In genomic region chr21:45979141-45979631, GRCh38 we compare ENCODE assay signal across 10 cellular contexts. TPM values are rescaled to one million over a fixed set of nuclear protein-coding genes. Genes with fewer than 3 reads are reported as not detected.
DNase-seq lines count a peak whose midpoint lies in the region; ATAC-seq and TF ChIP-seq lines count a peak whose summit lies in the region.
"Had no signal": no experiment of that assay in that cellular context is flagged by ENCODE, and none has a peak within 500 bp of the region (broad histone marks: within the 10 kb centered on the region; RNA-seq: fewer than 3 reads in every experiment).

No MANE protein-coding gene starts in this region.

- H4K20me1 ChIP-seq in Loucy (ENCODE audit: insufficient read depth, low read length, poor library complexity, severe bottlenecking): no peaks in the 10 kb centered on the region

- in situ Hi-C loops in astrocyte of the spinal cord (cut with HindIII; ENCODE audit: low sequenced_read_pairs): no loop called here

- intact Hi-C loops in stomach (cut with DNase I; ENCODE audit: low total_unique reads): no loop called here

- H3K79me2 ChIP-seq in Loucy (ENCODE audit: insufficient read depth, low read length): no peaks in the 10 kb centered on the region

- ATAC-seq in left lobe of liver (no peak), GM19463 (IDR thresholded peaks at IDR 0.05; ENCODE audit: unreplicated experiment) (no peak), HG03159 (IDR thresholded peaks at IDR 0.05; ENCODE audit: unreplicated experiment) (no peak)
- ATAC-seq: left colon had no signal

- H3K27me3 ChIP-seq in Loucy (ENCODE audit: insufficient read depth, low read length, poor library complexity, severe bottlenecking) (peaks cover 8% of the 10 kb centered on the region), stomach (peaks cover 0 to 73% (median 29%) of the 10 kb centered on the region in 3 donors)

- no peak for TF ChIP-seq CTCF in Loucy (conservative IDR thresholded peaks at IDR 0.05; ENCODE audit: low read length)
- TF ChIP-seq CTCF in astrocyte of the spinal cord (IDR thresholded peaks at IDR 0.05; ENCODE audit: low read depth, low read length): no peak
- no peak for TF ChIP-seq CTCF in stomach (IDR thresholded peaks at IDR 0.05)

- H3K4me3 ChIP-seq in Loucy (ENCODE audit: low read length, poor library complexity, severe bottlenecking) (no peak overlapping the region), astrocyte of the spinal cord (ENCODE audit: low read depth, low read length) (no peak overlapping the region), stomach (no peak overlapping the region)

- 63 to 82% (median 65%) methylated on average over 18 to 20 of the region's 20 CpGs for WGBS in stomach, 5 donors

- no peak for TF ChIP-seq EP300 in stomach (IDR thresholded peaks at IDR 0.05)

- H3F3A ChIP-seq in Loucy (ENCODE audit: low read depth): peaks cover 3% of the 10 kb centered on the region; the same call in 1 of the 2 replicates

- no peaks in the 10 kb centered on the region for H3K36me3 ChIP-seq in Loucy (ENCODE audit: insufficient read depth, low read length)
- H3K36me3 ChIP-seq in stomach: peaks cover 0 to 4% (median 0%) of the 10 kb centered on the region in 4 donors

- peak; percentile 47 for DNase-seq in astrocyte of the spinal cord (ENCODE audit: low read depth, low spot score)
- DNase-seq in left lobe of liver (ENCODE audit: low spot score): peak; percentile 41
- DNase-seq in stomach: no peak
- no peak for DNase-seq in NCI-H2227 treated with DMSO at 0.1 percent for 48 hours (lab: John Stamatoyannopoulos, UW)
- DNase-seq: caudate nucleus, NCI-H187 had no signal

- no peaks in the 10 kb centered on the region for H3K9me2 ChIP-seq in Loucy (replicated peaks; ENCODE audit: low read depth, low read length)

- H3K9ac ChIP-seq in Loucy (ENCODE audit: low read depth, low read length, poor library complexity, severe bottlenecking): no peak overlapping the region

- peak overlapping the region; percentile 31 for H3K4me2 ChIP-seq in Loucy (ENCODE audit: low read depth, low read length, poor library complexity, severe bottlenecking)

- peak overlapping the region in 4 of 5 donors; percentile 63 to 87 (median 86) for H3K27ac ChIP-seq in stomach

- H3K9me3 ChIP-seq in Loucy (ENCODE audit: insufficient read depth, low read depth, low read length) (no peaks in the 10 kb centered on the region), stomach (no peaks in the 10 kb centered on the region)

- H3K4me1 ChIP-seq in Loucy (ENCODE audit: insufficient read depth, low read length, poor library complexity, severe bottlenecking) (peaks cover 39% of the 10 kb centered on the region), stomach (peaks cover 13 to 80% (median 67%) of the 10 kb centered on the region in 4 donors)

- TF ChIP-seq POLR2A in stomach (IDR thresholded peaks at IDR 0.05): no peak

- H2AFZ ChIP-seq in Loucy (ENCODE audit: low read length): no peak overlapping the region

RNA-seq across cellular contexts. Expression of gene COL6A1, which starts 2.4 kb away (rescaled TPM):
- 48.0 TPM for total RNA-seq in left lobe of liver
- total RNA-seq in stomach: 100 to 1,000 TPM; 147 to 756 (median 342) TPM
- 100 to 1,000 TPM in 1 of 3 donors, 10 to 100 TPM in 2; 63.2 to 174 (median 73.6) TPM for polyA plus RNA-seq in stomach

Comparison
In these comparisons a context has a peak if more than half of its experiments do, and no peak if none do; other contexts are left out.
1. DNase-seq: peak in astrocyte of the spinal cord (single experiment) and left lobe of liver (single experiment); none in stomach (single experiment) and NCI-H2227 treated with DMSO at 0.1 percent for 48 hours (single experiment).